ENCODE assay signal across 8 cellular contexts in the genomic region with DNA sequence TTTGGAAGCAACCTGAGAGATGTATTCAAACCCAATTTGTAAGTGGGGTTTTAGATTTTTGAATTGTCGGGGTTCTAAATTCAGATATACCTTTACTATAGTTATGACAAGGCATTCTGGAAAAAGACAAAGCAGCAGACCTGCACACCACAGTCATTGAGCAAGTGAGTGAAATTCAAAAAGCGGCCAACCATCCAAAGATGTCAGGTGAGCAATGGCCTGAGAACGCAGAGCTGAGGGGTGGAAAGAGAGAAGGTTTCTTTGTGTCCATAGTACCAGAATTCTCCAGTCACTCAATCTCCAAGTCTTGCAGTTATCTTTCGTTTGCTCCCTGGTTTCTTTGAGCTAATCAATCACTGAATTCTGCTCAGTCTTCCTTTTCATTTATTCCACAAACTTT.
"Had no signal": no experiment of that assay in that cellular context is flagged by ENCODE, and none has a peak within 500 bp of the region (broad histone marks: within the 10 kb centered on the region; RNA-seq: fewer than 3 reads in every experiment).

No MANE protein-coding gene starts in this region.

- H3K27ac ChIP-seq: GM23248, HL-60 had no signal

- H3K4me3 ChIP-seq: GM23248, K562 had no signal

- ATAC-seq: HepG2, K562 had no signal

- DNase-seq: GM23248, GOT3, H9, HCEC 1CT, KG1 had no signal

- H3K9ac ChIP-seq: GM23248 had no signal
